Comparison of ENCODE assay signal across 3 cellular contexts in genomic region chr1:178555613-178556012, GRCh38. TPM values are rescaled to one million over a fixed set of nuclear protein-coding genes. Genes with fewer than 3 reads are reported as not detected.
"Had no signal": no experiment of that assay in that cellular context is flagged by ENCODE, and none has a peak within 500 bp of the region (broad histone marks: within the 10 kb centered on the region; RNA-seq: fewer than 3 reads in every experiment).

No MANE protein-coding gene starts in this region.

RNA-seq across cellular contexts. Expression of gene TEX35, which starts 42.7 kb away (rescaled TPM):
- polyA plus RNA-seq: GM23248, GM23338 had no signal

RNA-seq across cellular contexts. Expression of gene CLEC20A, which starts 58.8 kb away (rescaled TPM):
- polyA plus RNA-seq: GM23248, GM23338, H1 had no signal
